Comparison of ENCODE assay signal across 8 cellular contexts in the genomic region with DNA sequence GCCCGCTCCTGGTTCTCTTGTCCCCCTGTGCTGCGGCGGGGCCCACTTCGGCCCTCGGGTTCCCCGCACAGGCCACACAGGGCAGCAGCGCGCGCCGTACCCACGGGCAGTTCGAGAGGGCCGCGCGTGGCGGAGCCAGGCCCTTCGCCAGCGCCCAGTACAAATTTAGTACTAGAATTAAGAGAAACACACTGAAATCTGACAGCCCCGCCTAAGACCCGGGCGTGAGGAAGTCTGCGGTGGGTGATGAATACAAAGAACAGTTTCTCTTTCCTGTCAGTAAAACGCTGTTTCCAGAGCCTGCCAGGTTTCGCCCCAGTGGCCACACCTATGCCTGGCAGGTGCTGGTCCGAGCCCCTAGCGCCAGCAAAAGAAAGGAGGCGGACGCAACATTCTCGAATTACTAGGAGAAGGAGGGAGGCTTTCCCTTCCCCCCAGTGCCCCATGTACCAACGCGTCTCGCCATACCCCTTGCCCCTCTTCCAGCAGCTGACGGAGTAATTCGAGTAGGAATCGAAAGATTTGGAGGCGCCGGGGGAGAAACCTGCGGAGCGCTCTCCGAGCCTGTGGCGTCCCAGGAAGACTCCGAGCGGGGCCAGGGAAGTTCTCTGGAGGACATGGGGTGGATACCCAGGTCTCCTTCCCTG.
DNase-seq lines count a peak whose midpoint lies in the region; TF ChIP-seq lines count a peak whose summit lies in the region.

No MANE protein-coding gene starts in this region.

- H3K4me1 ChIP-seq in HEK293 (ENCODE audit: control insufficient read depth, insufficient read depth, low read length), result peaks cover 23% of the 10 kb centered on the region

- H3K4me3 ChIP-seq in HEK293 (ENCODE audit: low read depth, low read length), result peak overlapping the region; percentile 76
- peak overlapping the region; percentile 58 for H3K4me3 ChIP-seq in iPS-18c (ENCODE audit: insufficient read depth, low read depth, low read length)

- TF ChIP-seq CTCF in HEK293 (tag by site-specific recombination; IDR thresholded peaks at IDR 0.05), result peak; percentile 91

- H3K27ac ChIP-seq in HEK293 (ENCODE audit: extremely low read depth, low read depth, low read length), result peak overlapping the region; percentile 93

- H3K9me3 ChIP-seq in HEK293 (ENCODE audit: control insufficient read depth, insufficient read depth, low read depth, low read length) (no peaks in the 10 kb centered on the region), iPS-18c (ENCODE audit: control insufficient read depth, insufficient read depth, low read length) (no peaks in the 10 kb centered on the region)

- CTCF ChIA-PET in HEK293 (lab: Yijun Ruan, JAX), result interaction anchor here (0.6 to 1.3 kb wide), 2 partner anchors 10 to 289 kb away, joined by 4 to 7 read pairs; no protein-coding TSS in a partner anchor

- POLR2A ChIA-PET in HEK293 (lab: Yijun Ruan, JAX), result interaction anchor here (0.5 to 3.2 kb wide), 7 partner anchors 11 to 715 kb away, joined by 3 to 27 read pairs (median 4); partner anchors contain the start of genes PEX12 and SLFN11

- DNase-seq in GM04504 (ENCODE audit: low read depth), result peak; percentile 9
- DNase-seq in MV-4-11 (lab: John Stamatoyannopoulos, UW), result peak; percentile 53
- peak; percentile 48 to 96 (median 77) for DNase-seq in T-helper 2 cell
- DNase-seq in astrocyte of the hippocampus (ENCODE audit: low read depth, low spot score), result peak; percentile 67
- peak; percentile 62 to 77 for DNase-seq in stimulated activated CD4-positive, alpha-beta T cell treated with anti-CD3 and anti-CD28 coated beads, Interleukin-12 subunit alpha, Interleukin-12 subunit beta, amount 100 ng/mL, for 24 hours (ENCODE audit: low read depth in 2 of 2)
- no peak for DNase-seq in SHP77 (lab: John Stamatoyannopoulos, UW)

- H3K36me3 ChIP-seq in HEK293 (ENCODE audit: control insufficient read depth in 2 of 2, insufficient read depth in 1 of 2, low read length in 2 of 2), result peaks cover 0 to 3% of the 10 kb centered on the region in 2 experiments; a peak in 1 of 3 replicates

TF ChIP-seq in HEK293, 187 proteins besides CTCF, POLR2A, EP300 and RAD21 (continues in another document):
- TF ChIP-seq PRDM1 (tag by site-specific recombination; IDR thresholded peaks at IDR 0.05) (peak; percentile 69), ZNF394 (tag by site-specific recombination; IDR thresholded peaks at IDR 0.05; ENCODE audit: borderline replicate concordance) (no peak), ZNF274 (IDR thresholded peaks at IDR 0.05; ENCODE audit: low read length) (no peak), ZNF274 (tag by site-specific recombination; IDR thresholded peaks at IDR 0.05; ENCODE audit: borderline replicate concordance) (no peak), ZSCAN16 (tag by site-specific recombination; IDR thresholded peaks at IDR 0.05) (0 out of 2 replicates have a peak, but pooled peaks have one; percentile 54), ZFP41 (tag by site-specific recombination; IDR thresholded peaks at IDR 0.05; ENCODE audit: borderline replicate concordance) (no peak), ZNF837 (tag by site-specific recombination; IDR thresholded peaks at IDR 0.05) (no peak), ZNF585B (tag by site-specific recombination; IDR thresholded peaks at IDR 0.05) (no peak), ZBTB10 (tag by site-specific recombination; IDR thresholded peaks at IDR 0.05) (no peak), ZNF548 (tag by site-specific recombination; IDR thresholded peaks at IDR 0.05) (no peak), KLF9 (tag by site-specific recombination; IDR thresholded peaks at IDR 0.05; ENCODE audit: low read depth) (no peak; the same call in 1 of the 2 replicates), ZNF221 (tag by site-specific recombination; IDR thresholded peaks at IDR 0.05; ENCODE audit: borderline replicate concordance) (no peak), ZNF518A (tag by site-specific recombination; conservative IDR thresholded peaks at IDR 0.05; ENCODE audit: low read depth) (no peak), ZBTB20 (tag by site-specific recombination; IDR thresholded peaks at IDR 0.05) (peak; percentile 64), ZNF404 (tag by site-specific recombination; IDR thresholded peaks at IDR 0.05) (no peak), ZNF10 (tag by site-specific recombination; IDR thresholded peaks at IDR 0.05) (0 out of 2 replicates have a peak, but pooled peaks have one; percentile 41), ZNF555 (tag by site-specific recombination; conservative IDR thresholded peaks at IDR 0.05) (no peak)
- TF ChIP-seq, protein P1, sequence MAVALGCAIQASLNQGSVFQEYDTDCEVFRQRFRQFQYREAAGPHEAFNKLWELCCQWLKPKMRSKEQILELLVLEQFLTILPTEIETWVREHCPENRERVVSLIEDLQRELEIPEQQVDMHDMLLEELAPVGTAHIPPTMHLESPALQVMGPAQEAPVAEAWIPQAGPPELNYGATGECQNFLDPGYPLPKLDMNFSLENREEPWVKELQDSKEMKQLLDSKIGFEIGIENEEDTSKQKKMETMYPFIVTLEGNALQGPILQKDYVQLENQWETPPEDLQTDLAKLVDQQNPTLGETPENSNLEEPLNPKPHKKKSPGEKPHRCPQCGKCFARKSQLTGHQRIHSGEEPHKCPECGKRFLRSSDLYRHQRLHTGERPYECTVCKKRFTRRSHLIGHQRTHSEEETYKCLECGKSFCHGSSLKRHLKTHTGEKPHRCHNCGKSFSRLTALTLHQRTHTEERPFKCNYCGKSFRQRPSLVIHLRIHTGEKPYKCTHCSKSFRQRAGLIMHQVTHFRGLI (tag by site-specific recombination; IDR thresholded peaks at IDR 0.05), result 0 out of 2 replicates have a peak, but pooled peaks have one; percentile 14
- TF ChIP-seq, protein P2, sequence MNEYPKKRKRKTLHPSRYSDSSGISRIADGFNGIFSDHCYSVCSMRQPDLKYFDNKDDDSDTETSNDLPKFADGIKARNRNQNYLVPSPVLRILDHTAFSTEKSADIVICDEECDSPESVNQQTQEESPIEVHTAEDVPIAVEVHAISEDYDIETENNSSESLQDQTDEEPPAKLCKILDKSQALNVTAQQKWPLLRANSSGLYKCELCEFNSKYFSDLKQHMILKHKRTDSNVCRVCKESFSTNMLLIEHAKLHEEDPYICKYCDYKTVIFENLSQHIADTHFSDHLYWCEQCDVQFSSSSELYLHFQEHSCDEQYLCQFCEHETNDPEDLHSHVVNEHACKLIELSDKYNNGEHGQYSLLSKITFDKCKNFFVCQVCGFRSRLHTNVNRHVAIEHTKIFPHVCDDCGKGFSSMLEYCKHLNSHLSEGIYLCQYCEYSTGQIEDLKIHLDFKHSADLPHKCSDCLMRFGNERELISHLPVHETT (tag by site-specific recombination; IDR thresholded peaks at IDR 0.05), result peak; percentile 19; the same call in 1 of the 2 replicates

Comparison
In these comparisons a context has a peak if more than half of its experiments do, and no peak if none do; other contexts are left out.
1. DNase-seq: peak in GM04504 (single experiment), MV-4-11 (single experiment), T-helper 2 cell (5 of 5), astrocyte of the hippocampus (single experiment) and stimulated activated CD4-positive, alpha-beta T cell treated with anti-CD3 and anti-CD28 coated beads, Interleukin-12 subunit alpha, Interleukin-12 subunit beta, amount 100 ng/mL, for 24 hours (2 of 2); none in SHP77 (0 of 2).